Comparison of ENCODE assay signal across 8 cellular contexts in the genomic region with DNA sequence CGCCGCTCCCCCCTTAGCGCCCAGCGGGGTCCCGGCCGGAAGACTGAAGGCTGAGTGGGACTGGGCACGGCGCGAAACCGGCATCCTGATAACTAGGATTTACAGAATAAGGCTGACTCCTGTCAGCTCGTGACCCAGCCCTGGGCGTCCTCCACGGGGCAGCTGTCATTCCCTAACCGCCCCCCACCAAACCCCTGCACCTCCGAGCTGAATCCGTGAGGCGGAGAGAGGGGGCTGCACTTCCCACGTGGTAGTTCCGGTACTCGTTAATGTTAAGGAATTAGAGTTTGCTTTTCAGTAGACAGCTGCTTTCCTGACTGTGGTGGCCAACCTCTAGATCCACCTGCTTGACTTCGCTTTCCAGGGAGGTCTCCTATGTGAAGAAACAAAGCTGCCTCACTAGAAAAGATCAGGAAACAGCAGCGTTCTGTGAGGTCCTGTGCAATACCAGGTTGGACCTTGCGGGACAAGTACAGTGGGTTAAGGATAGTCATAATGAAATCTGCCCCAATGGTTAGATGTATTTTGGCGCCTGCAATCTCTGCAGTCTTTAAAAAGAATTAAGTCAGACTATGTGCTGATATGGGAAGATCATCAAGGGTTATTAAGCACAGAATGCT. TPM values are rescaled to one million over a fixed set of nuclear protein-coding genes. Genes with fewer than 3 reads are reported as not detected.
DNase-seq lines count a peak whose midpoint lies in the region; ATAC-seq and TF ChIP-seq lines count a peak whose summit lies in the region.

No MANE protein-coding gene starts in this region.

- peak overlapping the region; percentile 96 to 98 for H3K9ac ChIP-seq in mucosa of rectum (ENCODE audit: low read depth in 1 of 2, low read length in 2 of 2)

- H3K4me3 Mint-ChIP-seq in Calu3 (ENCODE audit: low read depth, unreplicated experiment) = no peak overlapping the region

- CTCF ChIA-PET in Calu3 (lab: Charles Lee) = interaction anchor here (0.8 to 3.2 kb wide), 7 partner anchors 11 to 78 kb away, joined by 3 to 46 read pairs (median 5); a partner anchor contains a TSS

- no peaks in the 10 kb centered on the region for H3K27me3 Mint-ChIP-seq in Calu3 (ENCODE audit: unreplicated experiment)

- H3K27me3 ChIP-seq in effector memory CD4-positive, alpha-beta T cell (replicated peaks; ENCODE audit: control insufficient read depth, insufficient read depth, low read length, poor library complexity, severe bottlenecking) = no peaks in the 10 kb centered on the region
- peaks cover 0 to 2% of the 10 kb centered on the region in 2 donors for H3K27me3 ChIP-seq in mucosa of rectum (ENCODE audit: control insufficient read depth in 2 of 2, insufficient read depth in 2 of 2, low read length in 2 of 2)

- BruUV-seq in Calu3 (replicated peaks; lab: Mats Ljungman, UMichigan) = no TSS peak

- ATAC-seq in GM21737 (IDR thresholded peaks at IDR 0.05; ENCODE audit: unreplicated experiment) = peak; percentile 34
- no peak for ATAC-seq in HG02798 (IDR thresholded peaks at IDR 0.05; ENCODE audit: poor library complexity, unreplicated experiment)
- no peak for ATAC-seq in GM21526 (IDR thresholded peaks at IDR 0.05; ENCODE audit: low FRiP score, unreplicated experiment)

- DNase-seq in Calu3 (peak; percentile 25), NCI-H446 treated with DMSO at 0.1 percent for 48 hours (lab: John Stamatoyannopoulos, UW) (no peak)
- no peak for DNase-seq in effector memory CD4-positive, alpha-beta T cell

- no peaks in the 10 kb centered on the region for H3K9me3 Mint-ChIP-seq in Calu3 (ENCODE audit: low read depth, unreplicated experiment)

- no peak overlapping the region for H3K27ac Mint-ChIP-seq in Calu3 (ENCODE audit: unreplicated experiment)

- intact Hi-C loops in Calu3 (cut with micrococcal nuclease; ENCODE audit: unreplicated experiment) = no loop called here

- peak overlapping the region; percentile 84 for H3K27ac ChIP-seq in effector memory CD4-positive, alpha-beta T cell (ENCODE audit: insufficient read depth, low read length, poor library complexity, severe bottlenecking)
- peak overlapping the region; percentile 97 for H3K27ac ChIP-seq in mucosa of rectum (ENCODE audit: low read depth in 2 of 2, low read length in 2 of 2)

- peak overlapping the region; percentile 72 for H3K4me3 ChIP-seq in effector memory CD4-positive, alpha-beta T cell (ENCODE audit: insufficient read depth, low read depth, low read length, poor library complexity, severe bottlenecking)
- peak overlapping the region; percentile 85 to 98 for H3K4me3 ChIP-seq in mucosa of rectum (ENCODE audit: low read length in 2 of 2)

- no peaks in the 10 kb centered on the region for H3K9me3 ChIP-seq in effector memory CD4-positive, alpha-beta T cell (ENCODE audit: control insufficient read depth, low read length)
- no peaks in the 10 kb centered on the region for H3K9me3 ChIP-seq in mucosa of rectum (ENCODE audit: control insufficient read depth in 2 of 2, low read length in 2 of 2)

- H3K4me1 ChIP-seq in effector memory CD4-positive, alpha-beta T cell (ENCODE audit: control insufficient read depth, insufficient read depth, low read length, poor library complexity, severe bottlenecking) = peaks cover 28% of the 10 kb centered on the region
- H3K4me1 ChIP-seq in mucosa of rectum (ENCODE audit: control insufficient read depth in 2 of 2, insufficient read depth in 2 of 2, low read length in 2 of 2) = peaks cover 11 to 16% of the 10 kb centered on the region in 2 donors

- TF ChIP-seq CTCF in Calu3 (IDR thresholded peaks at IDR 0.05; ENCODE audit: unreplicated experiment) = no peak

- peaks cover 8% of the 10 kb centered on the region for H3K4me1 Mint-ChIP-seq in Calu3 (ENCODE audit: low read depth, unreplicated experiment)

- H3K36me3 Mint-ChIP-seq in Calu3 (ENCODE audit: insufficient read depth, unreplicated experiment) = peaks cover 23% of the 10 kb centered on the region

- H3K36me3 ChIP-seq in effector memory CD4-positive, alpha-beta T cell (ENCODE audit: control insufficient read depth, insufficient read depth, low read length) = peaks cover 6% of the 10 kb centered on the region
- peaks cover 4 to 5% of the 10 kb centered on the region in 2 donors for H3K36me3 ChIP-seq in mucosa of rectum (ENCODE audit: control insufficient read depth in 2 of 2, insufficient read depth in 2 of 2, low read length in 2 of 2)

TF ChIP-seq in PFSK-1, 5 proteins besides CTCF, POLR2A, EP300 and RAD21:
- TF ChIP-seq TAF1 (IDR thresholded peaks at IDR 0.05; ENCODE audit: borderline replicate concordance, insufficient read depth, low read length) (no peak), FOXP2 (optimal IDR thresholded peaks at IDR 0.05; ENCODE audit: borderline replicate concordance, extremely low read depth, extremely low read length, insufficient read depth) (peak; percentile 39)

RNA-seq across cellular contexts. Expression of a gene that starts 1.0 kb away (rescaled TPM):
- total RNA-seq in Calu3 (2022) = 126 and 133 TPM in 2 replicates
- 175 TPM for polyA plus RNA-seq in PFSK-1 (2012; ENCODE audit: insufficient read length, low read depth)

RNA-seq across cellular contexts. Expression of a gene that starts 12.0 kb away (rescaled TPM):
- total RNA-seq in Calu3 (2022) = 103 and 104 TPM in 2 replicates
- polyA plus RNA-seq in PFSK-1 (2012; ENCODE audit: insufficient read length, low read depth) = 73.1 TPM

RNA-seq across cellular contexts. Expression of a gene that starts 22.2 kb away (rescaled TPM):
- 51.2 and 54.1 TPM in 2 replicates for total RNA-seq in Calu3 (2022)
- polyA plus RNA-seq in PFSK-1 (2012; ENCODE audit: insufficient read length, low read depth) = 0.69 TPM

RNA-seq across cellular contexts. Expression of a gene that starts 40.6 kb away (rescaled TPM):
- total RNA-seq in Calu3 (2022) = 15.4 and 18.9 TPM in 2 replicates
- 54.5 TPM for polyA plus RNA-seq in PFSK-1 (2012; ENCODE audit: insufficient read length, low read depth)

RNA-seq across cellular contexts. Expression of a gene that starts 48.5 kb away (rescaled TPM):
- 112 and 130 TPM in 2 replicates for total RNA-seq in Calu3 (2022)
- polyA plus RNA-seq in PFSK-1 (2012; ENCODE audit: insufficient read length, low read depth) = 310 TPM
